ENCODE assay signal across 37 cellular contexts in genomic region chr6:78863576-78863975, GRCh38.
"Had no signal": no experiment of that assay in that cellular context is flagged by ENCODE, and none has a peak within 500 bp of the region (broad histone marks: within the 10 kb centered on the region; RNA-seq: fewer than 3 reads in every experiment).

No MANE protein-coding gene starts in this region.

- H3K36me3 Mint-ChIP-seq: activated naive CD4-positive, alpha-beta T cell treated with anti-CD3 and anti-CD28 coated beads, Interleukin-2, amount 10 ng/mL, durations not matched to agents 7 days and 5 days had no signal

- H3K9me3 ChIP-seq: adrenal gland, ascending aorta, body of pancreas, breast epithelium had no signal

- H3K27ac Mint-ChIP-seq: activated naive CD4-positive, alpha-beta T cell treated with anti-CD3 and anti-CD28 coated beads for 36 hours; activated naive CD4-positive, alpha-beta T cell treated with anti-CD3 and anti-CD28 coated beads, Interleukin-2, amount 10 ng/mL, durations not matched to agents 7 days and 5 days; activated naive CD4-positive, alpha-beta T cell treated with anti-CD3 and anti-CD28 coated beads, Interleukin-2, amount 50 U/mL, for 24 hours; activated naive CD4-positive, alpha-beta T cell treated with anti-CD3 and anti-CD28 coated beads, Interleukin-2, amount 50 U/mL, for 72 hours; activated naive CD8-positive, alpha-beta T cell; activated naive CD8-positive, alpha-beta T cell treated with anti-CD3 and anti-CD28 coated beads for 36 hours; activated naive CD8-positive, alpha-beta T cell treated with anti-CD3 and anti-CD28 coated beads, Interleukin-2, amount 10 ng/mL, durations not matched to agents 7 days and 5 days; activated naive CD8-positive, alpha-beta T cell treated with anti-CD3 and anti-CD28 coated beads, Interleukin-2, amount 50 U/mL, for 24 hours; activated T-cell treated with anti-CD3 and anti-CD28 coated beads, Interleukin-2, amount 50 U/mL, for 24 hours; activated T-cell treated with anti-CD3 and anti-CD28 coated beads, Interleukin-2, amount 50 U/mL, for 72 hours; activated T-helper 1 cell treated with anti-CD3 and anti-CD28 coated beads, Interleukin-12 subunit alpha, Interleukin-12 subunit beta, Interleukin-2, Interleukin-4 antibody, amounts not matched to agents 30 ng/mL and 10 ng/mL and 1 ng/mL, durations not matched to agents 14 hours and 24 hours and 36 hours; activated T-helper 17 cell treated with anti-CD3 and anti-CD28 coated beads, Interleukin-2, amount 50 U/mL, for 72 hours; activated T-helper 2 cell treated with anti-CD3 and anti-CD28 coated beads, Interferon-gamma antibody, Interleukin-2, Interleukin-4, amounts not matched to agents 10 μg/mL and 5 μg/mL and 100 μg/mL, durations not matched to agents 14 hours and 24 hours and 36 hours; brain had no signal

- H3K36me3 ChIP-seq: adrenal gland, ascending aorta, brain microvascular endothelial cell, breast epithelium, cardiac muscle cell had no signal

- H3K27me3 Mint-ChIP-seq: activated naive CD4-positive, alpha-beta T cell treated with anti-CD3 and anti-CD28 coated beads, Interleukin-2, amount 10 ng/mL, durations not matched to agents 7 days and 5 days; activated naive CD4-positive, alpha-beta T cell treated with anti-CD3 and anti-CD28 coated beads, Interleukin-2, amount 50 U/mL, for 24 hours; activated naive CD8-positive, alpha-beta T cell; activated naive CD8-positive, alpha-beta T cell treated with anti-CD3 and anti-CD28 coated beads for 36 hours; activated naive CD8-positive, alpha-beta T cell treated with anti-CD3 and anti-CD28 coated beads, Interleukin-2, amount 10 ng/mL, durations not matched to agents 7 days and 5 days; activated naive CD8-positive, alpha-beta T cell treated with anti-CD3 and anti-CD28 coated beads, Interleukin-2, amount 50 U/mL, for 24 hours; activated T-cell treated with anti-CD3 and anti-CD28 coated beads, Interleukin-2, amount 50 U/mL, for 24 hours; activated T-helper 17 cell treated with anti-CD3 and anti-CD28 coated beads, Interleukin-2, amount 50 U/mL, for 72 hours; central memory CD8-positive, alpha-beta T cell had no signal

- H3K4me3 ChIP-seq: adrenal gland, ascending aorta, body of pancreas, breast epithelium, cardiac muscle cell had no signal

- H3K27ac ChIP-seq: adrenal gland, ascending aorta, body of pancreas, brain microvascular endothelial cell, breast epithelium, cardiac muscle cell had no signal

- ATAC-seq: activated naive CD4-positive, alpha-beta T cell treated with anti-CD3 and anti-CD28 coated beads, Interleukin-2, amount 50 U/mL, for 72 hours; activated naive CD8-positive, alpha-beta T cell treated with anti-CD3 and anti-CD28 coated beads, Interleukin-2, amount 50 U/mL, for 24 hours; activated T-cell treated with anti-CD3 and anti-CD28 coated beads, Interleukin-2, amount 50 U/mL, for 4 hours; activated T-cell treated with anti-CD3 and anti-CD28 coated beads, Interleukin-2, amount 50 U/mL, for 72 hours; activated T-helper 17 cell treated with anti-CD3 and anti-CD28 coated beads, Interleukin-2, amount 50 U/mL, for 72 hours; body of pancreas had no signal

- H3K4me3 Mint-ChIP-seq: activated naive CD4-positive, alpha-beta T cell treated with anti-CD3 and anti-CD28 coated beads for 36 hours; activated naive CD4-positive, alpha-beta T cell treated with anti-CD3 and anti-CD28 coated beads, Interleukin-2, amount 10 ng/mL, durations not matched to agents 7 days and 5 days; activated naive CD4-positive, alpha-beta T cell treated with anti-CD3 and anti-CD28 coated beads, Interleukin-2, amount 50 U/mL, for 24 hours; activated naive CD8-positive, alpha-beta T cell; activated naive CD8-positive, alpha-beta T cell treated with anti-CD3 and anti-CD28 coated beads for 36 hours; activated naive CD8-positive, alpha-beta T cell treated with anti-CD3 and anti-CD28 coated beads, Interleukin-2, amount 10 ng/mL, durations not matched to agents 7 days and 5 days; activated naive CD8-positive, alpha-beta T cell treated with anti-CD3 and anti-CD28 coated beads, Interleukin-2, amount 50 U/mL, for 24 hours; activated T-cell treated with anti-CD3 and anti-CD28 coated beads, Interleukin-2, amount 50 U/mL, for 24 hours; activated T-cell treated with anti-CD3 and anti-CD28 coated beads, Interleukin-2, amount 50 U/mL, for 4 hours; activated T-cell treated with anti-CD3 and anti-CD28 coated beads, Interleukin-2, amount 50 U/mL, for 72 hours; activated T-helper 1 cell treated with anti-CD3 and anti-CD28 coated beads, Interleukin-12 subunit alpha, Interleukin-12 subunit beta, Interleukin-2, Interleukin-4 antibody, amounts not matched to agents 30 ng/mL and 10 ng/mL and 1 ng/mL, durations not matched to agents 14 hours and 24 hours and 36 hours; activated T-helper 17 cell treated with anti-CD3 and anti-CD28 coated beads, Interleukin-2, amount 50 U/mL, for 72 hours; central memory CD8-positive, alpha-beta T cell had no signal

- H3K9me3 Mint-ChIP-seq: activated naive CD4-positive, alpha-beta T cell treated with anti-CD3 and anti-CD28 coated beads, Interleukin-2, amount 10 ng/mL, durations not matched to agents 7 days and 5 days; activated naive CD4-positive, alpha-beta T cell treated with anti-CD3 and anti-CD28 coated beads, Interleukin-2, amount 50 U/mL, for 24 hours; activated naive CD4-positive, alpha-beta T cell treated with anti-CD3 and anti-CD28 coated beads, Interleukin-2, amount 50 U/mL, for 72 hours; activated naive CD8-positive, alpha-beta T cell treated with anti-CD3 and anti-CD28 coated beads, Interleukin-2, amount 50 U/mL, for 24 hours; activated T-cell treated with anti-CD3 and anti-CD28 coated beads, Interleukin-2, amount 50 U/mL, for 24 hours; activated T-cell treated with anti-CD3 and anti-CD28 coated beads, Interleukin-2, amount 50 U/mL, for 4 hours; activated T-helper 1 cell treated with anti-CD3 and anti-CD28 coated beads, Interleukin-12 subunit alpha, Interleukin-12 subunit beta, Interleukin-2, Interleukin-4 antibody, amounts not matched to agents 30 ng/mL and 10 ng/mL and 1 ng/mL, durations not matched to agents 14 hours and 24 hours and 36 hours; activated T-helper 17 cell treated with anti-CD3 and anti-CD28 coated beads, Interleukin-2, amount 50 U/mL, for 72 hours; activated T-helper 2 cell treated with anti-CD3 and anti-CD28 coated beads, Interferon-gamma antibody, Interleukin-2, Interleukin-4, amounts not matched to agents 10 μg/mL and 5 μg/mL and 100 μg/mL, durations not matched to agents 14 hours and 24 hours and 36 hours; central memory CD8-positive, alpha-beta T cell had no signal

- DNase-seq: activated effector memory CD4-positive, alpha-beta T cell treated with anti-CD3 and anti-CD28 coated beads, Interleukin-2, amount 50 U/mL, for 16 hours; activated effector memory CD4-positive, alpha-beta T cell treated with Interleukin-2 at 50 U/mL for 16 hours; activated gamma-delta T cell; activated gamma-delta T cell treated with Interleukin-2 at 50 U/mL for 16 hours; activated naive CD4-positive, alpha-beta T cell; activated naive CD4-positive, alpha-beta T cell treated with anti-CD3 and anti-CD28 coated beads for 36 hours; activated naive CD4-positive, alpha-beta T cell treated with anti-CD3 and anti-CD28 coated beads, Interleukin-2, amount 10 ng/mL, durations not matched to agents 7 days and 5 days; activated naive CD4-positive, alpha-beta T cell treated with anti-CD3 and anti-CD28 coated beads, Interleukin-2, amount 50 U/mL, for 16 hours; activated naive CD4-positive, alpha-beta T cell treated with Interleukin-2 at 50 U/mL for 16 hours; activated naive CD8-positive, alpha-beta T cell treated with anti-CD3 and anti-CD28 coated beads for 36 hours; activated naive CD8-positive, alpha-beta T cell treated with anti-CD3 and anti-CD28 coated beads, Interleukin-2, amount 10 ng/mL, durations not matched to agents 7 days and 5 days; activated naive CD8-positive, alpha-beta T cell treated with anti-CD3 and anti-CD28 coated beads, Interleukin-2, amount 50 U/mL, for 24 hours; activated T-cell treated with anti-CD3 and anti-CD28 coated beads, Interleukin-2, amount 50 U/mL, for 1 hour; activated T-cell treated with anti-CD3 and anti-CD28 coated beads, Interleukin-2, amount 50 U/mL, for 24 hours; activated T-cell treated with anti-CD3 and anti-CD28 coated beads, Interleukin-2, amount 50 U/mL, for 4 hours; activated T-cell treated with anti-CD3 and anti-CD28 coated beads, Interleukin-2, amount 50 U/mL, for 48 hours; activated T-cell treated with anti-CD3 and anti-CD28 coated beads, Interleukin-2, amount 50 U/mL, for 72 hours; adrenal gland; amniotic stem cell; amygdala; anterior cingulate cortex; aorta; body of pancreas; brain microvascular endothelial cell; central memory CD4-positive, alpha-beta T cell; cerebellar nuclear complex had no signal
